Comparison of ENCODE assay signal across 29 cellular contexts in the genomic region with DNA sequence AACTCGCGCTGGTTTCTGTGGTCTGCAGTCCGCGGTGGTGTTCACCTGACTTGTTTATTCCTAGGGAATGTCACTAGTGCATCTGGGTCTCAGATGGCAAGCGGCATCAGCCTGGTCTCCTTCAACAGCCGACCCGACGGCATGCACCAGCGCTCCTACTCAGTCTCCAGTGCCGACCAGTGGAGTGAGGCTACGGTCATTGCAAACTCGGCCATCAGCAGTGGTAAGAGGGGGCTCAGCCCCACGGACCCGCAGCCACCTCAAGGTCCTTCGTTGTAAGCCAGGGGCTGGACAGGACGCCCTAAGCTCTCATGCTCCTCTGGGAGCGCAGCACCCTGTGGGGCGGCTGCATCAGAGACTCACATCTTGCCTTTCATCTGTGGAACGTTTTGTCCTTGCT.
"Had no signal": no experiment of that assay in that cellular context is flagged by ENCODE, and none has a peak within 500 bp of the region (broad histone marks: within the 10 kb centered on the region; RNA-seq: fewer than 3 reads in every experiment).

No MANE protein-coding gene starts in this region.

- H3K36me3 Mint-ChIP-seq: naive B cell; natural killer cell; stimulated activated naive B cell treated with anti-CD40 and anti-IgM and Interleukin-4, amounts not matched to agents 10 μg/mL and 1 μg/mL and 100 μg/mL, for 72 hours had no signal

- H3K4me2 ChIP-seq: hepatocyte, neural progenitor cell had no signal

- H3K4me1 Mint-ChIP-seq: naive B cell; natural killer cell; stimulated activated naive B cell treated with anti-CD40 and anti-IgM and Interleukin-4, amounts not matched to agents 10 μg/mL and 1 μg/mL and 100 μg/mL, for 72 hours had no signal

- ATAC-seq: left cardiac atrium; left lung; natural killer cell; pancreas; right cardiac atrium; sciatic nerve; stimulated activated naive B cell treated with anti-CD40 and anti-IgM and Interleukin-4, amounts not matched to agents 10 μg/mL and 1 μg/mL and 100 μg/mL, for 72 hours; stimulated activated naive CD8-positive, alpha-beta T cell treated with anti-CD3 and anti-CD28 coated beads, Interleukin-15, Interleukin-2, amounts not matched to agents 100 U/mL and 50 U/mL, for 24 hours had no signal

- H3K9me3 ChIP-seq: left lung, pancreas, prostate gland, suprapubic skin, thoracic aorta, uterus had no signal

- H3K27me3 Mint-ChIP-seq: stimulated activated naive B cell treated with anti-CD40 and anti-IgM and Interleukin-4, amounts not matched to agents 10 μg/mL and 1 μg/mL and 100 μg/mL, for 72 hours; type B pancreatic cell had no signal

- DNase-seq: heart right ventricle; kidney glomerular epithelial cell; left cardiac atrium; left lung; mesendoderm; naive B cell; natural killer cell; nephron progenitor cell; retina; right cardiac atrium; stimulated activated CD4-positive, alpha-beta T cell treated with anti-CD3 and anti-CD28 coated beads, Interleukin-12 subunit alpha, Interleukin-12 subunit beta, amount 100 ng/mL, for 4 hours; stimulated activated CD4-positive, alpha-beta T cell treated with anti-CD3 and anti-CD28 coated beads, Interleukin-15, amount 100 ng/mL, for 24 hours; stimulated activated CD4-positive, alpha-beta T cell treated with anti-CD3 and anti-CD28 coated beads, Interleukin-2, amount 100 ng/mL, for 24 hours; stimulated activated CD4-positive, alpha-beta T cell treated with anti-CD3 and anti-CD28 coated beads, Interleukin-4, amount 100 ng/mL, for 1 hour; stimulated activated naive B cell treated with anti-CD40 and anti-IgM and Interleukin-4, amounts not matched to agents 10 μg/mL and 1 μg/mL and 100 μg/mL, for 72 hours; stimulated activated naive CD8-positive, alpha-beta T cell treated with anti-CD3 and anti-CD28 coated beads, Interleukin-15, Interleukin-2, amounts not matched to agents 100 U/mL and 50 U/mL, for 24 hours; uterus had no signal

- H3K36me3 ChIP-seq: neural progenitor cell, prostate gland, thoracic aorta, uterus had no signal

- H3K27ac ChIP-seq: heart right ventricle, hepatocyte, left lung, neural progenitor cell, pancreas, prostate gland, skin epidermis, suprapubic skin, thoracic aorta, tibial nerve, uterus had no signal

- H3K4me3 ChIP-seq: heart right ventricle, hepatocyte, left lung, lung, neural progenitor cell, pancreas, prostate gland, skin epidermis, suprapubic skin, thoracic aorta, tibial nerve, uterus had no signal

- H3K4me1 ChIP-seq: heart right ventricle, left lung, pancreas, prostate gland, suprapubic skin, tibial nerve, uterus had no signal

- H3K9me3 Mint-ChIP-seq: mesothelial cell of epicardium; naive B cell; natural killer cell; nephron progenitor cell; stimulated activated naive B cell treated with anti-CD40 and anti-IgM and Interleukin-4, amounts not matched to agents 10 μg/mL and 1 μg/mL and 100 μg/mL, for 72 hours; type B pancreatic cell had no signal

- H3K27me3 ChIP-seq: heart right ventricle, hepatocyte, left lung, neural progenitor cell, pancreas, suprapubic skin, tibial nerve, uterus had no signal

- H3K27ac Mint-ChIP-seq: mesothelial cell of epicardium; naive B cell; natural killer cell; neural progenitor cell; stimulated activated naive B cell treated with anti-CD40 and anti-IgM and Interleukin-4, amounts not matched to agents 10 μg/mL and 1 μg/mL and 100 μg/mL, for 72 hours; type B pancreatic cell had no signal

- H3K9ac ChIP-seq: neural progenitor cell had no signal

- H2AFZ ChIP-seq: hepatocyte, neural progenitor cell had no signal

- H3K4me3 Mint-ChIP-seq: mesothelial cell of epicardium; naive B cell; natural killer cell; nephron progenitor cell; neural progenitor cell; stimulated activated naive B cell treated with anti-CD40 and anti-IgM and Interleukin-4, amounts not matched to agents 10 μg/mL and 1 μg/mL and 100 μg/mL, for 72 hours; type B pancreatic cell had no signal
